Comparison of ENCODE assay signal across 30 cellular contexts in the genomic region with DNA sequence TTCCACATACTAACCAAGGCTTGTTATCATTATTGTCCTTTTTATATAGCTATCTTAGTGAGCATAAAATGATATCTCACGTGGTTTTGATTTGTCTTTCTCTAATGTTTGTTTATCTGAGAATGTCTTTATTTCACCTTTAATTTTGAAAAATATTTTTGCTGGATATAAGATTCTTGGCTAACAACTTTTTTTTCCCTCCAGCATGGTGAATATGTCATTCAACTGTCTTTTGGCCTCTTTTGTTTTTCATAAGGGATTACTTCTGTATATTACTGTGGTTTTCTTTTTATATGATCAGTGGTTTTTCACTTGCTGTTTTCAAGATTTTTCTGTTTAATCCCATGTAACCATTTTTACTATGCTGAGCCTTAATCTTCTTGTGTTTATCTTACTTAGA.
DNase-seq lines count a peak whose midpoint lies in the region; ATAC-seq and TF ChIP-seq lines count a peak whose summit lies in the region.
"Had no signal": no experiment of that assay in that cellular context is flagged by ENCODE, and none has a peak within 500 bp of the region (broad histone marks: within the 10 kb centered on the region; RNA-seq: fewer than 3 reads in every experiment).

No MANE protein-coding gene starts in this region.

- H3K9me2 ChIP-seq in PC-9 (ENCODE audit: insufficient read depth) = no peaks in the 10 kb centered on the region

- no peak overlapping the region for H3K4me2 ChIP-seq in PC-9
- H3K4me2 ChIP-seq: A549; BLaER1; BLaER1 treated with 17β-estradiol and CSF1 and Interleukin-3, amounts not matched to agents 10 nM and 100 nM had no signal

- no peak overlapping the region for H3K4me3 ChIP-seq in HEK293 (ENCODE audit: low read depth, low read length)
- H3K4me3 ChIP-seq in PC-9 = no peak overlapping the region
- no peak overlapping the region for H3K4me3 ChIP-seq in CD8-positive, alpha-beta memory T cell (ENCODE audit: low read length)
- H3K4me3 ChIP-seq: A549; BLaER1; BLaER1 treated with 17β-estradiol and CSF1 and Interleukin-3, amounts not matched to agents 10 nM and 100 nM had no signal

- no peaks in the 10 kb centered on the region for H3K27me3 ChIP-seq in PC-9 (ENCODE audit: insufficient read depth, low read depth)
- H3K27me3 ChIP-seq in CD8-positive, alpha-beta memory T cell (ENCODE audit: insufficient read depth, low read length, poor library complexity, severe bottlenecking) = no peaks in the 10 kb centered on the region
- H3K27me3 ChIP-seq: BE2C; BLaER1; BLaER1 treated with 17β-estradiol and CSF1 and Interleukin-3, amounts not matched to agents 10 nM and 100 nM had no signal

- H3K36me3 ChIP-seq in HEK293 (ENCODE audit: control insufficient read depth in 2 of 2, insufficient read depth in 1 of 2, low read length in 2 of 2) = no peaks in the 10 kb centered on the region
- H3K36me3 ChIP-seq in PC-9 (ENCODE audit: low read depth) = no peaks in the 10 kb centered on the region
- H3K36me3 ChIP-seq in CD8-positive, alpha-beta memory T cell (ENCODE audit: insufficient read depth, low read length) = no peaks in the 10 kb centered on the region
- H3K36me3 ChIP-seq: BE2C; BLaER1; BLaER1 treated with 17β-estradiol and CSF1 and Interleukin-3, amounts not matched to agents 10 nM and 100 nM had no signal

- ATAC-seq in HG03196 (IDR thresholded peaks at IDR 0.05; ENCODE audit: unreplicated experiment) = no peak
- ATAC-seq: A549; CD8-positive, alpha-beta T cell had no signal

- peaks cover 2 to 20% (median 18%) of the 10 kb centered on the region in 5 donors for H3K9me3 Mint-ChIP-seq in CD8-positive, alpha-beta memory T cell

- no peaks in the 10 kb centered on the region for H3K4me1 Mint-ChIP-seq in CD8-positive, alpha-beta memory T cell
- H3K4me1 Mint-ChIP-seq: B cell; CD14-positive monocyte; CD4-positive, alpha-beta memory T cell; CD4-positive, CD25-positive, alpha-beta regulatory T cell had no signal

- H3K79me2 ChIP-seq in PC-9 (ENCODE audit: low read depth) = no peaks in the 10 kb centered on the region

- no peaks in the 10 kb centered on the region for H3F3A ChIP-seq in PC-9 (ENCODE audit: insufficient read depth, low read depth)

- H3K36me3 Mint-ChIP-seq in CD8-positive, alpha-beta memory T cell = no peaks in the 10 kb centered on the region
- H3K36me3 Mint-ChIP-seq: CD14-positive monocyte; CD4-positive, alpha-beta memory T cell; CD4-positive, CD25-positive, alpha-beta regulatory T cell; CD8-positive, alpha-beta T cell had no signal

- H3K27ac Mint-ChIP-seq in CD8-positive, alpha-beta memory T cell = no peak overlapping the region
- H3K27ac Mint-ChIP-seq: B cell; CD14-positive monocyte; CD4-positive, alpha-beta memory T cell; CD4-positive, alpha-beta T cell; CD4-positive, CD25-positive, alpha-beta regulatory T cell; CD8-positive, alpha-beta T cell had no signal

- peaks cover under 1 to 4% of the 10 kb centered on the region in 2 donors for H3K27me3 Mint-ChIP-seq in CD8-positive, alpha-beta memory T cell
- H3K27me3 Mint-ChIP-seq: B cell had no signal

- DNase-seq in PC-9 = no peak
- no peak for DNase-seq in CD8-positive, alpha-beta memory T cell
- DNase-seq: 8988T; ACHN; AML-193; BE2C; C1 segment of cervical spinal cord; Caco-2; Calu3; CD4-positive, alpha-beta memory T cell; CD4-positive, alpha-beta T cell; CD4-positive, CD25-positive, alpha-beta regulatory T cell; CD8-positive, alpha-beta T cell; COR-L47; DMS 273 treated with DMSO at 0.1 percent for 48 hours; DMS153; DMS53; DMS79; DMS79 treated with DMSO at 0.1 percent for 48 hours; DND-41; EL had no signal

- H2AFZ ChIP-seq in PC-9 = 0 out of 2 replicates have a peak overlapping the region, but pooled peaks have one; percentile 21

- POLR2A ChIA-PET in HEK293 (lab: Yijun Ruan, JAX) = no interaction called here
- POLR2A ChIA-PET in PC-9 (lab: Charles Lee; ENCODE audit: unreplicated experiment) = no interaction called here
- POLR2A ChIA-PET in CD8-positive, alpha-beta memory T cell (lab: Charles Lee) = no interaction called here

- no peaks in the 10 kb centered on the region for H4K20me1 ChIP-seq in PC-9 (ENCODE audit: insufficient read depth)
- H4K20me1 ChIP-seq: BLaER1; BLaER1 treated with 17β-estradiol and CSF1 and Interleukin-3, amounts not matched to agents 10 nM and 100 nM had no signal

- no TSS peak for BruUV-seq in PC-9 (replicated peaks; lab: Mats Ljungman, UMichigan)

- H3K27ac ChIP-seq in HEK293 (ENCODE audit: extremely low read depth, low read depth, low read length) = no peak overlapping the region
- H3K27ac ChIP-seq in PC-9 = no peak overlapping the region
- no peak overlapping the region for H3K27ac ChIP-seq in CD8-positive, alpha-beta memory T cell (ENCODE audit: low read depth, low read length)
- H3K27ac ChIP-seq: 22Rv1; A549; BLaER1; BLaER1 treated with 17β-estradiol and CSF1 and Interleukin-3, amounts not matched to agents 10 nM and 100 nM; C4-2B had no signal

- intact Hi-C loops in PC-9 (cut with micrococcal nuclease; ENCODE audit: unreplicated experiment) = no loop called here

- no peaks in the 10 kb centered on the region for H3K9me3 ChIP-seq in HEK293 (ENCODE audit: control insufficient read depth, insufficient read depth, low read depth, low read length)
- no peaks in the 10 kb centered on the region for H3K9me3 ChIP-seq in PC-9 (ENCODE audit: insufficient read depth, low read depth)
- H3K9me3 ChIP-seq in CD8-positive, alpha-beta memory T cell (ENCODE audit: low read length) = no peaks in the 10 kb centered on the region
- H3K9me3 ChIP-seq: A549, BE2C, BLaER1, Caco-2 had no signal

- CTCF ChIA-PET in HEK293 (lab: Yijun Ruan, JAX) = no interaction called here
- CTCF ChIA-PET in PC-9 (lab: Charles Lee) = no interaction called here
- CTCF ChIA-PET in CD8-positive, alpha-beta memory T cell (lab: Charles Lee) = no interaction called here

- H3K4me1 ChIP-seq in HEK293 (ENCODE audit: control insufficient read depth, insufficient read depth, low read length) = no peaks in the 10 kb centered on the region
- H3K4me1 ChIP-seq in PC-9 (replicated peaks; ENCODE audit: insufficient read depth) = no peaks in the 10 kb centered on the region
- no peaks in the 10 kb centered on the region for H3K4me1 ChIP-seq in CD8-positive, alpha-beta memory T cell (ENCODE audit: insufficient read depth, low read length)
- H3K4me1 ChIP-seq: A549; BE2C; BLaER1; BLaER1 treated with 17β-estradiol and CSF1 and Interleukin-3, amounts not matched to agents 10 nM and 100 nM; Caco-2 had no signal

- H3K4me3 Mint-ChIP-seq in CD8-positive, alpha-beta memory T cell = no peak overlapping the region
- H3K4me3 Mint-ChIP-seq: B cell; CD14-positive monocyte; CD4-positive, alpha-beta memory T cell; CD4-positive, alpha-beta T cell; CD4-positive, CD25-positive, alpha-beta regulatory T cell; CD8-positive, alpha-beta T cell had no signal

- TF ChIP-seq CTCF in HEK293 (tag by site-specific recombination; IDR thresholded peaks at IDR 0.05) (no peak), PC-9 (conservative IDR thresholded peaks at IDR 0.05) (no peak)

TF ChIP-seq in HEK293, 187 proteins besides CTCF, POLR2A, EP300 and RAD21:
- no peak for TF ChIP-seq TCF7L2 (IDR thresholded peaks at IDR 0.05; ENCODE audit: borderline replicate concordance, low read depth, low read length)
- peak; percentile 92 for TF ChIP-seq SETDB1 (IDR thresholded peaks at IDR 0.05; ENCODE audit: insufficient read length, low read length)
TF ChIP-seq in HEK293: peak in this region for 1.
